ENCODE assay signal across 19 cellular contexts in the genomic region with DNA sequence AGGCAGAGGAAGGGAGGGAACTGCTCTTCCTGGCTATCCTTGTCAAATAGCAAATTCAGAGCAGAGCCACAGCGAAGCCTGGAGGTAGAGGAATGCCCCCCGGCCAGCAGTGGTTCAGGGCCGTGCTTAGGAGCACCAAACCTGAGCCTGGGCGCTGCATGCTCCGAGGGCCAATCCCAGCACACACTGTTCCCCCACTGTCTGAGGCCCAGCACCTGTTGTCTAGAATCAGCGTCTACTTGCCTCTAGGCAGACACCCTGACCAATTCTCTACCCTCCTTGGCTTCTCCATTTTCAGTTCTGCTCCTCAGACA.
A peak's percentile ranks its signal among the peaks of the same experiment; 100 is the strongest.
DNase-seq lines count a peak whose midpoint lies in the region; ATAC-seq, FAIRE-seq and TF ChIP-seq lines count a peak whose summit lies in the region.
"Had no signal": no experiment of that assay in that cellular context is flagged by ENCODE, and none has a peak within 500 bp of the region (broad histone marks: within the 10 kb centered on the region; RNA-seq: fewer than 3 reads in every experiment).

No MANE protein-coding gene starts in this region.

- no TSS peak for BruUV-seq in K562 (replicated peaks; lab: Mats Ljungman, UMichigan)

- H3K9ac ChIP-seq in K562 (ENCODE audit: insufficient read depth in 1 of 2, low read depth in 2 of 2, low read length in 2 of 2) (no peak overlapping the region), mesenchymal stem cell (ENCODE audit: low read length) (no peak overlapping the region)

- POLR2A ChIA-PET in K562 (lab: Yijun Ruan, JAX) = no interaction called here

- H3K4me2 ChIP-seq in GM23338 = no peak overlapping the region
- H3K4me2 ChIP-seq in K562 (ENCODE audit: insufficient read depth, low read length) = no peak overlapping the region
- no peak overlapping the region for H3K4me2 ChIP-seq in mesenchymal stem cell (ENCODE audit: low read length, poor library complexity, severe bottlenecking)

- peak overlapping the region; percentile 34 to 63 for H3K18ac ChIP-seq in mesenchymal stem cell (ENCODE audit: low read depth in 1 of 2, low read length in 2 of 2)

- H2BK5ac ChIP-seq in mesenchymal stem cell (ENCODE audit: low read depth, low read length, poor library complexity, severe bottlenecking) = no peak overlapping the region

- no peak for TF ChIP-seq POLR2A in K562 (conservative IDR thresholded peaks at IDR 0.05)
- no peak for TF ChIP-seq POLR2A in gastrocnemius medialis (IDR thresholded peaks at IDR 0.05)
- no peak for TF ChIP-seq POLR2A in erythroblast (IDR thresholded peaks at IDR 0.05; ENCODE audit: low read length)

- no peak for TF ChIP-seq EP300 in K562 (IDR thresholded peaks at IDR 0.05; ENCODE audit: low read length)

- no peaks in the 10 kb centered on the region for H3K9me3 Mint-ChIP-seq in GM23338
- H3K9me3 Mint-ChIP-seq: activated CD4-positive, alpha-beta memory T cell treated with anti-CD3 and anti-CD28 coated beads, Interleukin-2, amount 10 ng/mL, durations not matched to agents 7 days and 5 days; activated naive CD4-positive, alpha-beta T cell treated with anti-CD3 and anti-CD28 coated beads, Interleukin-2, amount 10 ng/mL, durations not matched to agents 7 days and 5 days; CD14-positive monocyte; IgD-negative memory B cell; natural killer cell treated with Interleukin-12 subunit alpha and Interleukin-12 subunit beta and Interleukin-15 and Interleukin-18, amount 100 ng/mL, for 72 hours; stimulated activated memory B cell treated with anti-CD40 and anti-IgM and Interleukin-4, amounts not matched to agents 10 μg/mL and 1 μg/mL and 100 μg/mL, for 72 hours had no signal

- peak overlapping the region; percentile 75 for H2BK120ac ChIP-seq in mesenchymal stem cell (ENCODE audit: low read depth, low read length)

- H3K9me2 ChIP-seq in GM23338 (ENCODE audit: insufficient read depth) = no peaks in the 10 kb centered on the region

- H3K4ac ChIP-seq in mesenchymal stem cell (ENCODE audit: low read depth in 1 of 2, low read length in 2 of 2) = peak overlapping the region in 1 of 2 experiments; percentile 19

- no peaks in the 10 kb centered on the region for H3K79me1 ChIP-seq in mesenchymal stem cell (replicated peaks; ENCODE audit: low read length, poor library complexity, severe bottlenecking)

- CTCF ChIA-PET in K562 (lab: Yijun Ruan, JAX; ENCODE audit: low intra/inter-chr PET ratio) = interaction anchor here (0.6 to 3.3 kb wide), 6 partner anchors 14 to 506 kb away, joined by 3 to 33 read pairs (median 3); no protein-coding TSS in a partner anchor

- H3K4me1 ChIP-seq in GM23338 (ENCODE audit: insufficient read depth) = peaks cover 24% of the 10 kb centered on the region; the same call in 1 of the 2 replicates
- no peaks in the 10 kb centered on the region for H3K4me1 ChIP-seq in K562 (replicated peaks in 1 of 2; ENCODE audit: control insufficient read depth in 2 of 2, insufficient read depth in 2 of 2, low read length in 2 of 2)
- H3K4me1 ChIP-seq in mesenchymal stem cell (ENCODE audit: control insufficient read depth, insufficient read depth, low read depth, low read length) = peaks cover 11% of the 10 kb centered on the region
- H3K4me1 ChIP-seq in gastrocnemius medialis = peaks cover 11 to 16% of the 10 kb centered on the region in 2 donors
- H3K4me1 ChIP-seq in small intestine (ENCODE audit: control insufficient read depth in 2 of 2, insufficient read depth in 1 of 2, low read depth in 1 of 2, low read length in 1 of 2) = no peaks in the 10 kb centered on the region
- H3K4me1 ChIP-seq: left lung had no signal

- H3K36me3 ChIP-seq in GM23338 (ENCODE audit: insufficient read depth) (no peaks in the 10 kb centered on the region), K562 (ENCODE audit: control insufficient read depth, insufficient read depth, low read length) (no peaks in the 10 kb centered on the region), mesenchymal stem cell (ENCODE audit: control insufficient read depth in 1 of 2, insufficient read depth in 2 of 2, low read depth in 1 of 2, low read length in 2 of 2) (no peaks in the 10 kb centered on the region), gastrocnemius medialis (no peaks in the 10 kb centered on the region), small intestine (ENCODE audit: control insufficient read depth in 2 of 2, insufficient read depth in 2 of 2, low read length in 2 of 2) (no peaks in the 10 kb centered on the region)
- H3K36me3 ChIP-seq: esophagus squamous epithelium, left lung, suprapubic skin had no signal

- H2AFZ ChIP-seq in GM23338 (peak overlapping the region; percentile 90), K562 (ENCODE audit: low read depth, low read length) (no peak overlapping the region), mesenchymal stem cell (ENCODE audit: low read depth, low read length) (no peak overlapping the region)

- in situ Hi-C loops in K562 (cut with MboI) (loop anchor here (5.0 to 25.0 kb wide), 2 partner anchors 217 to 342 kb away; no protein-coding TSS in a partner anchor), gastrocnemius medialis (cut with MboI; ENCODE audit: low sequenced_read_pairs in 4 of 4) (loop anchor here (5.0 to 25.0 kb wide), 3 partner anchors 212 to 492 kb away; partner anchors contain the start of gene COX7A2L (in 3 of the 4))

- H3K79me2 ChIP-seq in GM23338 (replicated peaks; ENCODE audit: insufficient read depth) (no peaks in the 10 kb centered on the region), K562 (ENCODE audit: control insufficient read depth, insufficient read depth, low read length) (no peaks in the 10 kb centered on the region)

- no peak overlapping the region for H3K4me3 ChIP-seq in GM23338
- no peak overlapping the region for H3K4me3 ChIP-seq in K562
- H3K4me3 ChIP-seq in mesenchymal stem cell (ENCODE audit: insufficient read depth in 1 of 2, low read depth in 1 of 2, low read length in 2 of 2) = no peak overlapping the region
- no peak overlapping the region for H3K4me3 ChIP-seq in gastrocnemius medialis
- no peak overlapping the region for H3K4me3 ChIP-seq in small intestine (ENCODE audit: low read depth in 1 of 2, low read length in 2 of 2)
- H3K4me3 ChIP-seq: esophagus squamous epithelium, left lung, suprapubic skin had no signal

- H3K27me3 ChIP-seq in GM23338 (ENCODE audit: insufficient read depth) (no peaks in the 10 kb centered on the region), K562 (ENCODE audit: control insufficient read depth in 2 of 2, insufficient read depth in 2 of 2, low read length in 2 of 2) (peaks cover 0 to 22% of the 10 kb centered on the region in 2 experiments; a peak in 2 of 5 replicates), mesenchymal stem cell (ENCODE audit: control insufficient read depth in 1 of 2, insufficient read depth in 1 of 2, low read length in 2 of 2) (peaks cover 0 to 4% of the 10 kb centered on the region in 2 experiments), gastrocnemius medialis (no peaks in the 10 kb centered on the region), small intestine (ENCODE audit: control insufficient read depth in 2 of 2, insufficient read depth in 2 of 2, low read length in 2 of 2) (no peaks in the 10 kb centered on the region)
- H3K27me3 ChIP-seq: left lung, suprapubic skin had no signal

- H3K9me3 ChIP-seq in K562 (replicated peaks; ENCODE audit: control insufficient read depth, insufficient read depth, low read depth, low read length) (no peaks in the 10 kb centered on the region), mesenchymal stem cell (ENCODE audit: control insufficient read depth, low read length) (no peaks in the 10 kb centered on the region), gastrocnemius medialis (no peaks in the 10 kb centered on the region), small intestine (ENCODE audit: control insufficient read depth, low read depth) (no peaks in the 10 kb centered on the region)
- H3K9me3 ChIP-seq: esophagus squamous epithelium, left lung, suprapubic skin had no signal

- ATAC-seq in GM23338 (peak; percentile 16), K562 (peak; percentile 28; the same call in 2 of the 3 replicates), gastrocnemius medialis (peak; percentile 65 to 74)

- FAIRE-seq in K562 (lab: Jason Lieb, UNC) (no peak), small intestine (lab: Jason Lieb, UNC) (no peak)
- FAIRE-seq: frontal cortex had no signal

- no peaks in the 10 kb centered on the region for H3K36me3 Mint-ChIP-seq in GM23338 (ENCODE audit: low read depth)
- H3K36me3 Mint-ChIP-seq: activated naive CD4-positive, alpha-beta T cell treated with anti-CD3 and anti-CD28 coated beads, Interleukin-2, amount 10 ng/mL, durations not matched to agents 7 days and 5 days; CD14-positive monocyte; natural killer cell treated with Interleukin-12 subunit alpha and Interleukin-12 subunit beta and Interleukin-15 and Interleukin-18, amount 100 ng/mL, for 72 hours; stimulated activated memory B cell treated with anti-CD40 and anti-IgM and Interleukin-4, amounts not matched to agents 10 μg/mL and 1 μg/mL and 100 μg/mL, for 72 hours had no signal

- peak overlapping the region in 1 of 2 experiments; percentile 21 for H3K14ac ChIP-seq in mesenchymal stem cell (ENCODE audit: low read length in 2 of 2)

- H4K91ac ChIP-seq in mesenchymal stem cell (ENCODE audit: low read length) = peak overlapping the region; percentile 85

- no peak overlapping the region for H3K23ac ChIP-seq in mesenchymal stem cell (ENCODE audit: low read length in 2 of 2)

- H3K27ac Mint-ChIP-seq in GM23338 = no peak overlapping the region
- H3K27ac Mint-ChIP-seq: activated CD4-positive, alpha-beta memory T cell treated with anti-CD3 and anti-CD28 coated beads, Interleukin-2, amount 10 ng/mL, durations not matched to agents 7 days and 5 days; activated naive CD4-positive, alpha-beta T cell treated with anti-CD3 and anti-CD28 coated beads, Interleukin-2, amount 10 ng/mL, durations not matched to agents 7 days and 5 days; IgD-negative memory B cell; natural killer cell treated with Interleukin-12 subunit alpha and Interleukin-12 subunit beta and Interleukin-15 and Interleukin-18, amount 100 ng/mL, for 72 hours; stimulated activated memory B cell treated with anti-CD40 and anti-IgM and Interleukin-4, amounts not matched to agents 10 μg/mL and 1 μg/mL and 100 μg/mL, for 72 hours had no signal

- H3K27me3 Mint-ChIP-seq in GM23338 (ENCODE audit: insufficient read depth, low read depth, poor library complexity) = peaks cover 4% of the 10 kb centered on the region
- H3K27me3 Mint-ChIP-seq: stimulated activated memory B cell treated with anti-CD40 and anti-IgM and Interleukin-4, amounts not matched to agents 10 μg/mL and 1 μg/mL and 100 μg/mL, for 72 hours had no signal

- no peaks in the 10 kb centered on the region for H3K9me1 ChIP-seq in K562 (ENCODE audit: control insufficient read depth, insufficient read depth, low read length)

- peak overlapping the region; percentile 97 for H2BK15ac ChIP-seq in mesenchymal stem cell (ENCODE audit: low read depth, poor library complexity, severe bottlenecking)

- peak overlapping the region; percentile 46 for H2AK5ac ChIP-seq in mesenchymal stem cell (ENCODE audit: low read length, severe bottlenecking)

- intact Hi-C loops in K562 (cut with micrococcal nuclease) = loop anchor here (10.0 kb wide), 1 partner anchor 325 kb away; no protein-coding TSS in a partner anchor
- intact Hi-C loops in gastrocnemius medialis (cut with DNase I; ENCODE audit: low total_unique reads) = loop anchor here (2.0 kb wide), 1 partner anchor 97 kb away; no protein-coding TSS in a partner anchor

- H4K8ac ChIP-seq in mesenchymal stem cell (ENCODE audit: low read length) = no peak overlapping the region

- TF ChIP-seq CTCF in GM23338 (conservative IDR thresholded peaks at IDR 0.05; ENCODE audit: low read depth in 2 of 2) (no peak), K562 (IDR thresholded peaks at IDR 0.05 in 2 of 3, conservative IDR thresholded peaks at IDR 0.05 in 1 of 3; ENCODE audit: insufficient read depth in 2 of 3, low read depth in 1 of 3, low read length in 3 of 3) (no peak), gastrocnemius medialis (IDR thresholded peaks at IDR 0.05 in 4 of 5, conservative IDR thresholded peaks at IDR 0.05 in 1 of 5) (no peak)

- 0% methylated on average over 6 of the region's 6 CpGs for WGBS in K562 (ENCODE audit: insufficient coverage, low coverage, missing lambda C conversion rate)
- WGBS in mesenchymal stem cell = 88% methylated on average over 6 of the region's 6 CpGs
- WGBS in small intestine, 3 donors = 66 to 79% (median 78%) methylated on average over 6 of the region's 6 CpGs

- H4K20me1 ChIP-seq in GM23338 (replicated peaks; ENCODE audit: insufficient read depth) = no peaks in the 10 kb centered on the region
- H4K20me1 ChIP-seq in K562 (replicated peaks; ENCODE audit: control insufficient read depth, insufficient read depth, low read length) = 0 out of 2 replicates have a peak, but pooled peaks cover 12% of the 10 kb centered on the region

- no peak overlapping the region for H3K4me3 Mint-ChIP-seq in GM23338
- H3K4me3 Mint-ChIP-seq: activated CD4-positive, alpha-beta memory T cell treated with anti-CD3 and anti-CD28 coated beads, Interleukin-2, amount 10 ng/mL, durations not matched to agents 7 days and 5 days; activated naive CD4-positive, alpha-beta T cell treated with anti-CD3 and anti-CD28 coated beads, Interleukin-2, amount 10 ng/mL, durations not matched to agents 7 days and 5 days; CD14-positive monocyte; IgD-negative memory B cell; natural killer cell treated with Interleukin-12 subunit alpha and Interleukin-12 subunit beta and Interleukin-15 and Interleukin-18, amount 100 ng/mL, for 72 hours; stimulated activated memory B cell treated with anti-CD40 and anti-IgM and Interleukin-4, amounts not matched to agents 10 μg/mL and 1 μg/mL and 100 μg/mL, for 72 hours had no signal

- DNase-seq in GM23338 (ENCODE audit: low spot score) (no peak), K562 (ENCODE audit: extremely low read depth in 1 of 4, low spot score in 3 of 4) (no peak), mesenchymal stem cell (no peak), gastrocnemius medialis (peak in 1 of 2 donors; percentile 48), EL (no peak), DMS153 (lab: John Stamatoyannopoulos, UW) (no peak), small intestine (no peak), erythroblast (lab: John Stamatoyannopoulos, UW) (no peak)
- DNase-seq: esophagus squamous epithelium, NCI-H1048 had no signal

- H3K27ac ChIP-seq in GM23338 (ENCODE audit: low read depth) (no peak overlapping the region), K562 (ENCODE audit: extremely low read depth, low read depth, low read length) (no peak overlapping the region), mesenchymal stem cell (ENCODE audit: low read length, poor library complexity, severe bottlenecking) (no peak overlapping the region), gastrocnemius medialis (peak overlapping the region; percentile 69 to 76 (median 74)), small intestine (ENCODE audit: low read depth in 1 of 2, low read length in 1 of 2) (no peak overlapping the region)
- H3K27ac ChIP-seq: esophagus squamous epithelium, left lung, suprapubic skin had no signal

- H3K4me1 Mint-ChIP-seq in GM23338 = peaks cover 32% of the 10 kb centered on the region

- TF ChIP-seq RAD21 in K562 (CRISPR knock-in tag; conservative IDR thresholded peaks at IDR 0.05 in 1 of 2, IDR thresholded peaks at IDR 0.05 in 1 of 2) = no peak

- H3F3A ChIP-seq in GM23338 (replicated peaks; ENCODE audit: low read depth) = no peaks in the 10 kb centered on the region

- H2BK12ac ChIP-seq in mesenchymal stem cell (ENCODE audit: low read length in 2 of 2) = peak overlapping the region; percentile 51 to 67

Comparison
In these comparisons a context has a peak if more than half of its experiments do, and no peak if none do; other contexts are left out.
1. ATAC-seq: peak in every context shown above with its lines; median percentile 70 in gastrocnemius medialis; 28 in K562; 16 in GM23338.
2. H3K27ac ChIP-seq: peak in gastrocnemius medialis (4 of 4); none in GM23338 (single experiment), K562 (single experiment), mesenchymal stem cell (single experiment) and small intestine (0 of 2).